In the genomic region with DNA sequence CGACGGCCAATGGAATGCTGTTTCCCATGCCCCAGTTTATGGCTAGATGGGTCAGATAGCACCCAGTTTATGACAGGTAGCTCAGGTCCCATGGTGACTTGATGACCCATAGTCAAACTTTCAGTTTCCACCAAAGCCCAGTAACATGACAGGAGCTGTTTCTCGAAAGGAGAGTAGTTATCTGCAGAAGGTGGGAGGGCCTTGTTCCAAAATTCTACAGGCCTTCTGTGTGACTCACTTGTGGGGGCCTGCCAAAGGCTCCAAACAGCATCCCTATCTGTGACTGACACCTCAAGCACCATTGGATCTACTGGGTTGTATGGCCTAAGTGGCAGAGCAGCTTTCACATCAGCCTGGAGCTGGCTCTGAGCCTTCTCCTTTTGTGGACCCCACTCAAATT, we compare ENCODE assay signal across 3 cellular contexts.
"Had no signal": no experiment of that assay in that cellular context is flagged by ENCODE, and none has a peak within 500 bp of the region (broad histone marks: within the 10 kb centered on the region; RNA-seq: fewer than 3 reads in every experiment).

No MANE protein-coding gene starts in this region.

- ATAC-seq: GM12878 had no signal

- H3K4me3 ChIP-seq: GM12878 had no signal

- DNase-seq: GDM1, GF-D8 had no signal
